1 cellular context compared by ENCODE assay signal in genomic region chr5:134851307-134851923, GRCh38.
TF ChIP-seq lines count a peak whose summit lies in the region.

No MANE protein-coding gene starts in this region.

TF ChIP-seq in K562, 482 proteins besides CTCF, POLR2A, EP300 and RAD21:
- no peak for TF ChIP-seq PHB (CRISPR knock-in tag; IDR thresholded peaks at IDR 0.05)
- TF ChIP-seq KDM1A (IDR thresholded peaks at IDR 0.05) = no peak
- no peak for TF ChIP-seq ZFPM2 (CRISPR knock-in tag; IDR thresholded peaks at IDR 0.05)
- no peak for TF ChIP-seq JUNB (CRISPR knock-in tag; conservative IDR thresholded peaks at IDR 0.05)
- TF ChIP-seq SMARCE1 (IDR thresholded peaks at IDR 0.05) = no peak
- TF ChIP-seq MEIS2 (IDR thresholded peaks at IDR 0.05; ENCODE audit: partially characterized antibody) = peak; percentile 67
- TF ChIP-seq, protein P1, sequence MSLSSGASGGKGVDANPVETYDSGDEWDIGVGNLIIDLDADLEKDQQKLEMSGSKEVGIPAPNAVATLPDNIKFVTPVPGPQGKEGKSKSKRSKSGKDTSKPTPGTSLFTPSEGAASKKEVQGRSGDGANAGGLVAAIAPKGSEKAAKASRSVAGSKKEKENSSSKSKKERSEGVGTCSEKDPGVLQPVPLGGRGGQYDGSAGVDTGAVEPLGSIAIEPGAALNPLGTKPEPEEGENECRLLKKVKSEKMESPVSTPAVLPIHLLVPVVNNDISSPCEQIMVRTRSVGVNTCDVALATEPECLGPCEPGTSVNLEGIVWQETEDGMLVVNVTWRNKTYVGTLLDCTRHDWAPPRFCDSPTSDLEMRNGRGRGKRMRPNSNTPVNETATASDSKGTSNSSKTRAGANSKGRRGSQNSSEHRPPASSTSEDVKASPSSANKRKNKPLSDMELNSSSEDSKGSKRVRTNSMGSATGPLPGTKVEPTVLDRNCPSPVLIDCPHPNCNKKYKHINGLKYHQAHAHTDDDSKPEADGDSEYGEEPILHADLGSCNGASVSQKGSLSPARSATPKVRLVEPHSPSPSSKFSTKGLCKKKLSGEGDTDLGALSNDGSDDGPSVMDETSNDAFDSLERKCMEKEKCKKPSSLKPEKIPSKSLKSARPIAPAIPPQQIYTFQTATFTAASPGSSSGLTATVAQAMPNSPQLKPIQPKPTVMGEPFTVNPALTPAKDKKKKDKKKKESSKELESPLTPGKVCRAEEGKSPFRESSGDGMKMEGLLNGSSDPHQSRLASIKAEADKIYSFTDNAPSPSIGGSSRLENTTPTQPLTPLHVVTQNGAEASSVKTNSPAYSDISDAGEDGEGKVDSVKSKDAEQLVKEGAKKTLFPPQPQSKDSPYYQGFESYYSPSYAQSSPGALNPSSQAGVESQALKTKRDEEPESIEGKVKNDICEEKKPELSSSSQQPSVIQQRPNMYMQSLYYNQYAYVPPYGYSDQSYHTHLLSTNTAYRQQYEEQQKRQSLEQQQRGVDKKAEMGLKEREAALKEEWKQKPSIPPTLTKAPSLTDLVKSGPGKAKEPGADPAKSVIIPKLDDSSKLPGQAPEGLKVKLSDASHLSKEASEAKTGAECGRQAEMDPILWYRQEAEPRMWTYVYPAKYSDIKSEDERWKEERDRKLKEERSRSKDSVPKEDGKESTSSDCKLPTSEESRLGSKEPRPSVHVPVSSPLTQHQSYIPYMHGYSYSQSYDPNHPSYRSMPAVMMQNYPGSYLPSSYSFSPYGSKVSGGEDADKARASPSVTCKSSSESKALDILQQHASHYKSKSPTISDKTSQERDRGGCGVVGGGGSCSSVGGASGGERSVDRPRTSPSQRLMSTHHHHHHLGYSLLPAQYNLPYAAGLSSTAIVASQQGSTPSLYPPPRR (CRISPR knock-in tag; IDR thresholded peaks at IDR 0.05; ENCODE audit: borderline replicate concordance) = no peak
- no peak for TF ChIP-seq NCOR1 (IDR thresholded peaks at IDR 0.05)
- TF ChIP-seq ZNF274 (IDR thresholded peaks at IDR 0.05; ENCODE audit: borderline replicate concordance, low read depth, low read length) = no peak
- no peak for TF ChIP-seq RFX7 (CRISPR knock-in tag; IDR thresholded peaks at IDR 0.05)
- TF ChIP-seq, protein P2, sequence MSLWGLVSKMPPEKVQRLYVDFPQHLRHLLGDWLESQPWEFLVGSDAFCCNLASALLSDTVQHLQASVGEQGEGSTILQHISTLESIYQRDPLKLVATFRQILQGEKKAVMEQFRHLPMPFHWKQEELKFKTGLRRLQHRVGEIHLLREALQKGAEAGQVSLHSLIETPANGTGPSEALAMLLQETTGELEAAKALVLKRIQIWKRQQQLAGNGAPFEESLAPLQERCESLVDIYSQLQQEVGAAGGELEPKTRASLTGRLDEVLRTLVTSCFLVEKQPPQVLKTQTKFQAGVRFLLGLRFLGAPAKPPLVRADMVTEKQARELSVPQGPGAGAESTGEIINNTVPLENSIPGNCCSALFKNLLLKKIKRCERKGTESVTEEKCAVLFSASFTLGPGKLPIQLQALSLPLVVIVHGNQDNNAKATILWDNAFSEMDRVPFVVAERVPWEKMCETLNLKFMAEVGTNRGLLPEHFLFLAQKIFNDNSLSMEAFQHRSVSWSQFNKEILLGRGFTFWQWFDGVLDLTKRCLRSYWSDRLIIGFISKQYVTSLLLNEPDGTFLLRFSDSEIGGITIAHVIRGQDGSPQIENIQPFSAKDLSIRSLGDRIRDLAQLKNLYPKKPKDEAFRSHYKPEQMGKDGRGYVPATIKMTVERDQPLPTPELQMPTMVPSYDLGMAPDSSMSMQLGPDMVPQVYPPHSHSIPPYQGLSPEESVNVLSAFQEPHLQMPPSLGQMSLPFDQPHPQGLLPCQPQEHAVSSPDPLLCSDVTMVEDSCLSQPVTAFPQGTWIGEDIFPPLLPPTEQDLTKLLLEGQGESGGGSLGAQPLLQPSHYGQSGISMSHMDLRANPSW (CRISPR knock-in tag; IDR thresholded peaks at IDR 0.05) = no peak
- TF ChIP-seq ZNF217 (CRISPR knock-in tag; IDR thresholded peaks at IDR 0.05) = no peak
- no peak for TF ChIP-seq ATF1 (CRISPR knock-in tag; IDR thresholded peaks at IDR 0.05)
- no peak for TF ChIP-seq ATF1 (tag; IDR thresholded peaks at IDR 0.05)
- no peak for TF ChIP-seq ZZZ3 (IDR thresholded peaks at IDR 0.05)
- TF ChIP-seq HNRNPLL (IDR thresholded peaks at IDR 0.05; ENCODE audit: low read depth, low read length, poor library complexity, severe bottlenecking) = no peak
- no peak for TF ChIP-seq BACH1 (tag; IDR thresholded peaks at IDR 0.05)
- no peak for TF ChIP-seq GTF2A2 (tag; IDR thresholded peaks at IDR 0.05)
- no peak for TF ChIP-seq ZFP30 (CRISPR knock-in tag; IDR thresholded peaks at IDR 0.05; ENCODE audit: borderline replicate concordance)
- TF ChIP-seq EGR1 (conservative IDR thresholded peaks at IDR 0.05) = no peak
- no peak for TF ChIP-seq NEUROD1 (IDR thresholded peaks at IDR 0.05; ENCODE audit: borderline replicate concordance, low read depth, low read length, partially characterized antibody)
- TF ChIP-seq GABPB1 (CRISPR knock-in tag; IDR thresholded peaks at IDR 0.05) = no peak
- TF ChIP-seq NONO (IDR thresholded peaks at IDR 0.05; ENCODE audit: low read depth in 2 of 2, low read length in 1 of 2) = no peak
- TF ChIP-seq SREBF1 (IDR thresholded peaks at IDR 0.05; ENCODE audit: borderline replicate concordance, low read depth, low read length) = no peak
- no peak for TF ChIP-seq CBX1 (IDR thresholded peaks at IDR 0.05; ENCODE audit: low read depth)
- TF ChIP-seq, protein P3, sequence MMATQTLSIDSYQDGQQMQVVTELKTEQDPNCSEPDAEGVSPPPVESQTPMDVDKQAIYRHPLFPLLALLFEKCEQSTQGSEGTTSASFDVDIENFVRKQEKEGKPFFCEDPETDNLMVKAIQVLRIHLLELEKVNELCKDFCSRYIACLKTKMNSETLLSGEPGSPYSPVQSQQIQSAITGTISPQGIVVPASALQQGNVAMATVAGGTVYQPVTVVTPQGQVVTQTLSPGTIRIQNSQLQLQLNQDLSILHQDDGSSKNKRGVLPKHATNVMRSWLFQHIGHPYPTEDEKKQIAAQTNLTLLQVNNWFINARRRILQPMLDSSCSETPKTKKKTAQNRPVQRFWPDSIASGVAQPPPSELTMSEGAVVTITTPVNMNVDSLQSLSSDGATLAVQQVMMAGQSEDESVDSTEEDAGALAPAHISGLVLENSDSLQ (IDR thresholded peaks at IDR 0.05) = peak; percentile 21; the same call in 1 of the 2 replicates
- no peak for TF ChIP-seq XRCC3 (IDR thresholded peaks at IDR 0.05)
- TF ChIP-seq ZFX (CRISPR knock-in tag; IDR thresholded peaks at IDR 0.05) = no peak
- TF ChIP-seq HMGN3 (IDR thresholded peaks at IDR 0.05; ENCODE audit: borderline replicate concordance, extremely low read depth, insufficient read length, low read depth, low read length) = no peak
- TF ChIP-seq RB1 (IDR thresholded peaks at IDR 0.05; ENCODE audit: low read depth) = peak; percentile 31; the same call in 1 of the 2 replicates
- no peak for TF ChIP-seq MEF2A (IDR thresholded peaks at IDR 0.05; ENCODE audit: control insufficient read depth, low read depth, low read length)
- TF ChIP-seq SP2 (IDR thresholded peaks at IDR 0.05; ENCODE audit: extremely low read depth, low read depth, low read length, poor library complexity, severe bottlenecking) = no peak
- no peak for TF ChIP-seq THAP7 (CRISPR knock-in tag; IDR thresholded peaks at IDR 0.05)
- no peak for TF ChIP-seq CHD4 (IDR thresholded peaks at IDR 0.05; ENCODE audit: insufficient read depth, insufficient replicate concordance, low read depth, low read length, poor library complexity, severe bottlenecking)
- TF ChIP-seq, protein P4, sequence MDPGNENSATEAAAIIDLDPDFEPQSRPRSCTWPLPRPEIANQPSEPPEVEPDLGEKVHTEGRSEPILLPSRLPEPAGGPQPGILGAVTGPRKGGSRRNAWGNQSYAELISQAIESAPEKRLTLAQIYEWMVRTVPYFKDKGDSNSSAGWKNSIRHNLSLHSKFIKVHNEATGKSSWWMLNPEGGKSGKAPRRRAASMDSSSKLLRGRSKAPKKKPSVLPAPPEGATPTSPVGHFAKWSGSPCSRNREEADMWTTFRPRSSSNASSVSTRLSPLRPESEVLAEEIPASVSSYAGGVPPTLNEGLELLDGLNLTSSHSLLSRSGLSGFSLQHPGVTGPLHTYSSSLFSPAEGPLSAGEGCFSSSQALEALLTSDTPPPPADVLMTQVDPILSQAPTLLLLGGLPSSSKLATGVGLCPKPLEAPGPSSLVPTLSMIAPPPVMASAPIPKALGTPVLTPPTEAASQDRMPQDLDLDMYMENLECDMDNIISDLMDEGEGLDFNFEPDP (CRISPR knock-in tag; IDR thresholded peaks at IDR 0.05) = no peak
- TF ChIP-seq, protein P5, sequence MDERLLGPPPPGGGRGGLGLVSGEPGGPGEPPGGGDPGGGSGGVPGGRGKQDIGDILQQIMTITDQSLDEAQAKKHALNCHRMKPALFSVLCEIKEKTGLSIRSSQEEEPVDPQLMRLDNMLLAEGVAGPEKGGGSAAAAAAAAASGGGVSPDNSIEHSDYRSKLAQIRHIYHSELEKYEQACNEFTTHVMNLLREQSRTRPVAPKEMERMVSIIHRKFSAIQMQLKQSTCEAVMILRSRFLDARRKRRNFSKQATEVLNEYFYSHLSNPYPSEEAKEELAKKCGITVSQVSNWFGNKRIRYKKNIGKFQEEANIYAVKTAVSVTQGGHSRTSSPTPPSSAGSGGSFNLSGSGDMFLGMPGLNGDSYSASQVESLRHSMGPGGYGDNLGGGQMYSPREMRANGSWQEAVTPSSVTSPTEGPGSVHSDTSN (CRISPR knock-in tag; IDR thresholded peaks at IDR 0.05; ENCODE audit: low read depth) = no peak
- TF ChIP-seq, protein P5 (tag; conservative IDR thresholded peaks at IDR 0.05; ENCODE audit: low read depth) = peak; percentile 76
- no peak for TF ChIP-seq TBP (optimal IDR thresholded peaks at IDR 0.05; ENCODE audit: low read depth, low read length)
- TF ChIP-seq ZNF445 (CRISPR knock-in tag; IDR thresholded peaks at IDR 0.05; ENCODE audit: low read depth) = no peak
- TF ChIP-seq KLF16 (IDR thresholded peaks at IDR 0.05) = no peak
- no peak for TF ChIP-seq NUFIP1 (IDR thresholded peaks at IDR 0.05; ENCODE audit: partially characterized antibody)
- no peak for TF ChIP-seq E2F3 (CRISPR knock-in tag; IDR thresholded peaks at IDR 0.05)
- TF ChIP-seq ZKSCAN3 (CRISPR knock-in tag; IDR thresholded peaks at IDR 0.05) = no peak
- TF ChIP-seq CEBPB (tag; IDR thresholded peaks at IDR 0.05) = peak; percentile 64
